ENCODE assay signal across 15 cellular contexts in the genomic region with DNA sequence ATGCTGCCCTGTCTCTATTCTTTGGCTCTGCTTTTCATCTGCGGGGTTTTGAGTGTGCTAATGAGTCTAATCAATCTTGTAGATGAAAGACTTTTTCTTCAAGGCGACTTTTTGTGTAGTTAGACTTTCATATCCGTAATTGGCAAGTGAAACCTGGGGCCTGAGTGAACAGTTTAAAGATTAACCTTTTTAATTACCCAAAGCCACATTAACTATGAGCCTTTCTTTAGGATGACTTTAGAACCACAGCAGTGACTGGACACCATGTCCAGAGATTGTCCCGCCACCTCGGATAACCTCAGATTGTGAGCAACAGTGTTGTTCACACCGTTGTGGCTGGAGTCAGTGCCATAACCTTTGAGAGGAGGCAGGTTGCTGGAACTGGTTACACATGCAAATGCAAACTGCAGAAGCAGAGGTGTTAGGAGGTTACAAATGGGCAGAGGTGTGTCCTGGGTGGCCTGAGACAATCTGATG. TPM values are rescaled to one million over a fixed set of nuclear protein-coding genes. Genes with fewer than 3 reads are reported as not detected.
A peak's percentile ranks its signal among the peaks of the same experiment; 100 is the strongest.
DNase-seq lines count a peak whose midpoint lies in the region; ATAC-seq and TF ChIP-seq lines count a peak whose summit lies in the region.
"Had no signal": no experiment of that assay in that cellular context is flagged by ENCODE, and none has a peak within 500 bp of the region (broad histone marks: within the 10 kb centered on the region; RNA-seq: fewer than 3 reads in every experiment).

No MANE protein-coding gene starts in this region.

- no peaks in the 10 kb centered on the region for H3K4me1 Mint-ChIP-seq in activated T-helper 1 cell treated with anti-CD3 and anti-CD28 coated beads, Interleukin-12 subunit alpha, Interleukin-12 subunit beta, Interleukin-2, Interleukin-4 antibody, amounts not matched to agents 30 ng/mL and 10 ng/mL and 1 ng/mL, durations not matched to agents 14 hours and 24 hours and 36 hours (ENCODE audit: low read depth)
- peaks cover 12% of the 10 kb centered on the region for H3K4me1 Mint-ChIP-seq in mesothelial cell of epicardium
- H3K4me1 Mint-ChIP-seq in activated naive CD4-positive, alpha-beta T cell treated with anti-CD3 and anti-CD28 coated beads, Interleukin-2, amount 10 ng/mL, durations not matched to agents 7 days and 5 days, result peaks cover 5% of the 10 kb centered on the region

- 27 to 36% (median 32%) methylated on average over 6 of the region's 6 CpGs for WGBS in stomach, 5 donors

- intact Hi-C loops in stomach (cut with DNase I; ENCODE audit: low total_unique reads), result no loop called here
- intact Hi-C loops in activated T-helper 1 cell treated with anti-CD3 and anti-CD28 coated beads, Interleukin-12 subunit alpha, Interleukin-12 subunit beta, Interleukin-2, Interleukin-4 antibody, amounts not matched to agents 30 ng/mL and 10 ng/mL and 1 ng/mL, durations not matched to agents 14 hours and 24 hours and 36 hours (cut with micrococcal nuclease), result no loop called here

- ATAC-seq in GM19025 (IDR thresholded peaks at IDR 0.05; ENCODE audit: low read depth, unreplicated experiment), result peak; percentile 61

- H3K36me3 Mint-ChIP-seq in activated T-helper 1 cell treated with anti-CD3 and anti-CD28 coated beads, Interleukin-12 subunit alpha, Interleukin-12 subunit beta, Interleukin-2, Interleukin-4 antibody, amounts not matched to agents 30 ng/mL and 10 ng/mL and 1 ng/mL, durations not matched to agents 14 hours and 24 hours and 36 hours (ENCODE audit: low read depth), result no peaks in the 10 kb centered on the region
- peaks cover 4% of the 10 kb centered on the region for H3K36me3 Mint-ChIP-seq in mesothelial cell of epicardium
- H3K36me3 Mint-ChIP-seq in activated naive CD4-positive, alpha-beta T cell treated with anti-CD3 and anti-CD28 coated beads, Interleukin-2, amount 10 ng/mL, durations not matched to agents 7 days and 5 days, result no peaks in the 10 kb centered on the region
- H3K36me3 Mint-ChIP-seq: CD14-positive monocyte had no signal

- no peak for TF ChIP-seq EP300 in stomach (IDR thresholded peaks at IDR 0.05)

- H3K4me3 ChIP-seq in OCI-LY3 (ENCODE audit: low read length) (peak overlapping the region; percentile 50), stomach (no peak overlapping the region)

- H3K27me3 ChIP-seq in OCI-LY3 (ENCODE audit: low read depth, low read length) (no peaks in the 10 kb centered on the region), stomach (no peaks in the 10 kb centered on the region)

- no peak overlapping the region for H3K4me3 Mint-ChIP-seq in activated T-helper 1 cell treated with anti-CD3 and anti-CD28 coated beads, Interleukin-12 subunit alpha, Interleukin-12 subunit beta, Interleukin-2, Interleukin-4 antibody, amounts not matched to agents 30 ng/mL and 10 ng/mL and 1 ng/mL, durations not matched to agents 14 hours and 24 hours and 36 hours
- H3K4me3 Mint-ChIP-seq in mesothelial cell of epicardium, result no peak overlapping the region
- H3K4me3 Mint-ChIP-seq in activated naive CD4-positive, alpha-beta T cell treated with anti-CD3 and anti-CD28 coated beads, Interleukin-2, amount 10 ng/mL, durations not matched to agents 7 days and 5 days, result no peak overlapping the region
- H3K4me3 Mint-ChIP-seq: CD14-positive monocyte had no signal

- no peaks in the 10 kb centered on the region for H4K20me1 ChIP-seq in OCI-LY3 (ENCODE audit: insufficient read depth, low read length)

- TF ChIP-seq CTCF in OCI-LY3 (IDR thresholded peaks at IDR 0.05; ENCODE audit: low read depth, low read length), result no peak
- no peak for TF ChIP-seq CTCF in stomach (IDR thresholded peaks at IDR 0.05)
- no peak for TF ChIP-seq CTCF in mesothelial cell of epicardium (IDR thresholded peaks at IDR 0.05; ENCODE audit: unreplicated experiment)

- H3K9me3 ChIP-seq in OCI-LY3 (ENCODE audit: insufficient read depth, low read length) (no peaks in the 10 kb centered on the region), stomach (no peaks in the 10 kb centered on the region)

- H3K4me2 ChIP-seq in OCI-LY3 (ENCODE audit: low read length), result peak overlapping the region; percentile 84

- no peaks in the 10 kb centered on the region for H3K79me2 ChIP-seq in OCI-LY3 (ENCODE audit: low read length)

- no peak for TF ChIP-seq POLR2A in stomach (IDR thresholded peaks at IDR 0.05)

- peak overlapping the region; percentile 20; the same call in 1 of the 2 replicates for H3K9ac ChIP-seq in OCI-LY3 (ENCODE audit: low read length)

- peak overlapping the region; percentile 56 for H2AFZ ChIP-seq in OCI-LY3 (ENCODE audit: low read depth, low read length)

- H3K4me1 ChIP-seq in OCI-LY3 (ENCODE audit: low read length) (peaks cover 26% of the 10 kb centered on the region), stomach (no peaks in the 10 kb centered on the region)

- peak overlapping the region; percentile 35 for H3K27ac ChIP-seq in OCI-LY3 (ENCODE audit: low read length)
- H3K27ac ChIP-seq in stomach, result no peak overlapping the region

- H3K36me3 ChIP-seq in OCI-LY3 (replicated peaks; ENCODE audit: low read depth, low read length) (no peaks in the 10 kb centered on the region), stomach (no peaks in the 10 kb centered on the region)

- no peaks in the 10 kb centered on the region for H3K9me3 Mint-ChIP-seq in activated T-helper 1 cell treated with anti-CD3 and anti-CD28 coated beads, Interleukin-12 subunit alpha, Interleukin-12 subunit beta, Interleukin-2, Interleukin-4 antibody, amounts not matched to agents 30 ng/mL and 10 ng/mL and 1 ng/mL, durations not matched to agents 14 hours and 24 hours and 36 hours
- peaks cover 9% of the 10 kb centered on the region for H3K9me3 Mint-ChIP-seq in mesothelial cell of epicardium
- no peaks in the 10 kb centered on the region for H3K9me3 Mint-ChIP-seq in activated naive CD4-positive, alpha-beta T cell treated with anti-CD3 and anti-CD28 coated beads, Interleukin-2, amount 10 ng/mL, durations not matched to agents 7 days and 5 days

- DNase-seq in islet precursor cell (peak; percentile 42), stomach (peak; percentile 27), mesothelial cell of epicardium (ENCODE audit: low spot score in 2 of 2, unreplicated experiment in 2 of 2) (no peak)
- DNase-seq in activated T-helper 1 cell treated with anti-CD3 and anti-CD28 coated beads, Interleukin-12 subunit alpha, Interleukin-12 subunit beta, Interleukin-2, Interleukin-4 antibody, amounts not matched to agents 30 ng/mL and 10 ng/mL and 1 ng/mL, durations not matched to agents 14 hours and 24 hours and 36 hours (ENCODE audit: low spot score), result no peak
- no peak for DNase-seq in activated naive CD4-positive, alpha-beta T cell treated with anti-CD3 and anti-CD28 coated beads, Interleukin-2, amount 10 ng/mL, durations not matched to agents 7 days and 5 days
- DNase-seq: COR-L47, DMS153, KBM-7, NCI-H1417 treated with DMSO at 0.1 percent for 48 hours, NCI-H2029, NCI-H2171 treated with DMSO at 0.1 percent for 48 hours, NCI-H446 treated with DMSO at 0.1 percent for 48 hours had no signal

- no peaks in the 10 kb centered on the region for H3K27me3 Mint-ChIP-seq in activated T-helper 1 cell treated with anti-CD3 and anti-CD28 coated beads, Interleukin-12 subunit alpha, Interleukin-12 subunit beta, Interleukin-2, Interleukin-4 antibody, amounts not matched to agents 30 ng/mL and 10 ng/mL and 1 ng/mL, durations not matched to agents 14 hours and 24 hours and 36 hours (ENCODE audit: insufficient read depth)
- H3K27me3 Mint-ChIP-seq in mesothelial cell of epicardium (ENCODE audit: low read depth), result peaks cover 22% of the 10 kb centered on the region
- peaks cover 3% of the 10 kb centered on the region for H3K27me3 Mint-ChIP-seq in activated naive CD4-positive, alpha-beta T cell treated with anti-CD3 and anti-CD28 coated beads, Interleukin-2, amount 10 ng/mL, durations not matched to agents 7 days and 5 days

- no peak overlapping the region for H3K27ac Mint-ChIP-seq in activated T-helper 1 cell treated with anti-CD3 and anti-CD28 coated beads, Interleukin-12 subunit alpha, Interleukin-12 subunit beta, Interleukin-2, Interleukin-4 antibody, amounts not matched to agents 30 ng/mL and 10 ng/mL and 1 ng/mL, durations not matched to agents 14 hours and 24 hours and 36 hours
- no peak overlapping the region for H3K27ac Mint-ChIP-seq in mesothelial cell of epicardium
- H3K27ac Mint-ChIP-seq in activated naive CD4-positive, alpha-beta T cell treated with anti-CD3 and anti-CD28 coated beads, Interleukin-2, amount 10 ng/mL, durations not matched to agents 7 days and 5 days, result no peak overlapping the region
- H3K27ac Mint-ChIP-seq: CD14-positive monocyte had no signal

- CTCF ChIA-PET in activated naive CD4-positive, alpha-beta T cell treated with anti-CD3 and anti-CD28 coated beads, Interleukin-2, amount 10 ng/mL, durations not matched to agents 7 days and 5 days (lab: Charles Lee), result no interaction called here

RNA-seq across cellular contexts. Expression of a gene that starts 58.7 kb away (rescaled TPM):
- total RNA-seq in stomach, result under 1 TPM in 1 of 5 donors, not detected in 4; 0.55 TPM
- not detected for polyA plus RNA-seq in stomach
- total RNA-seq in activated T-helper 1 cell treated with anti-CD3 and anti-CD28 coated beads, Interleukin-12 subunit alpha, Interleukin-12 subunit beta, Interleukin-2, Interleukin-4 antibody, amounts not matched to agents 30 ng/mL and 10 ng/mL and 1 ng/mL, durations not matched to agents 14 hours and 24 hours and 36 hours, result 0.02 and 0.03 TPM in 2 replicates
- 0.42 to 0.57 TPM (median 0.51 TPM) in 3 replicates for total RNA-seq in mesothelial cell of epicardium
- polyA plus RNA-seq: CD14-positive monocyte had no signal

Comparison
In these comparisons a context has a peak if more than half of its experiments do, and no peak if none do; other contexts are left out.
1. DNase-seq: peak in islet precursor cell (single experiment) and stomach (single experiment); none in activated T-helper 1 cell treated with anti-CD3 and anti-CD28 coated beads, Interleukin-12 subunit alpha, Interleukin-12 subunit beta, Interleukin-2, Interleukin-4 antibody, amounts not matched to agents 30 ng/mL and 10 ng/mL and 1 ng/mL, durations not matched to agents 14 hours and 24 hours and 36 hours (single experiment), mesothelial cell of epicardium (0 of 2) and activated naive CD4-positive, alpha-beta T cell treated with anti-CD3 and anti-CD28 coated beads, Interleukin-2, amount 10 ng/mL, durations not matched to agents 7 days and 5 days (single experiment).